Comparison of ENCODE assay signal across 17 cellular contexts in the genomic region with DNA sequence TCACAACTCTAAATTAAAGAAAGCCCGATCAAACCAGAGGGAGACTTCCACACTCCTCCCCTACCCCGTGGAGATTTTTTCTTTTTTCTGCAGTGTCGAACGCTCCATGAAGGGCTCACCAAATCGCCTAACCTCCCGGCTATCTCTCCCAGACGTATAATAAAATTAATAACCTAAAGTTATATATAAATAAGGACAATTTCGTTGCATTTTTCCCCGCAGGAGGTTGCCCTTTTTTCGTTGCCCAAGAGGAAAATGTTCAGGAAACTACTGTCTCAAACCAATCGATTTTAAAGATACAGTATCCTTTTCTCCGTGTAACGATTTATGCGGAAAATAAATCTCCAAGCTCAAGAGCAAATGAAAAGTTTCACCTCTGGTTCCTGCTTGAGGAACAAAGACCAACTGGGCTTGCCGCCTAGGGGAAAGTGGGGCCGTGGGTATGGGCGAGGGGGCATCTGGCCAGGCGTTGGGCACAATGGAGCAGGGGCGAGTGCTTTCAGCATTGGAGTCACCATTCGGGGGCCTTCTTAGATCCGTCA. TPM values are rescaled to one million over a fixed set of nuclear protein-coding genes. Genes with fewer than 3 reads are reported as not detected.
A peak's percentile ranks its signal among the peaks of the same experiment; 100 is the strongest.
DNase-seq lines count a peak whose midpoint lies in the region; ATAC-seq and TF ChIP-seq lines count a peak whose summit lies in the region.
"Had no signal": no experiment of that assay in that cellular context is flagged by ENCODE, and none has a peak within 500 bp of the region (broad histone marks: within the 10 kb centered on the region; RNA-seq: fewer than 3 reads in every experiment).

No MANE protein-coding gene starts in this region.

- ATAC-seq in activated CD4-positive, alpha-beta T cell treated with anti-CD3 and anti-CD28 coated beads for 36 hours, result no peak
- ATAC-seq in WTC11, result no peak
- ATAC-seq in HG02678 (IDR thresholded peaks at IDR 0.05; ENCODE audit: unreplicated experiment), result no peak
- ATAC-seq in heart left ventricle, result no peak
- ATAC-seq: esophagus mucosa had no signal

- no peak for TF ChIP-seq CTCF in WTC11 (IDR thresholded peaks at IDR 0.05)
- TF ChIP-seq CTCF in endodermal cell (conservative IDR thresholded peaks at IDR 0.05), result no peak
- TF ChIP-seq CTCF in heart left ventricle (IDR thresholded peaks at IDR 0.05), result no peak

- peak overlapping the region; percentile 35 for H3K4me3 ChIP-seq in endodermal cell (ENCODE audit: low read length)
- no peak overlapping the region for H3K4me3 ChIP-seq in heart left ventricle
- H3K4me3 ChIP-seq: ovary had no signal

- peaks cover 5% of the 10 kb centered on the region for H3K9me3 Mint-ChIP-seq in activated CD4-positive, alpha-beta T cell treated with anti-CD3 and anti-CD28 coated beads for 36 hours (ENCODE audit: low read depth)
- H3K9me3 Mint-ChIP-seq in WTC11 (no peaks in the 10 kb centered on the region), endodermal cell (peaks cover 5% of the 10 kb centered on the region)
- H3K9me3 Mint-ChIP-seq: dendritic cell treated with granulocyte-macrophage colony-stimulating factor and Interleukin-4, amounts not matched to agents 40 ng/mL and 50 ng/mL, for 4 days had no signal

- CTCF ChIA-PET in activated CD4-positive, alpha-beta T cell treated with anti-CD3 and anti-CD28 coated beads for 36 hours (lab: Charles Lee), result interaction anchor here (0.6 to 1.0 kb wide), 4 partner anchors 16 to 550 kb away, joined by 3 to 4 read pairs (median 4); a partner anchor contains a TSS
- CTCF ChIA-PET in WTC11 (lab: Charles Lee), result interaction anchor here (2.0 to 4.6 kb wide), 3 partner anchors 16 to 391 kb away, joined by 5 to 56 read pairs (median 28); no protein-coding TSS in a partner anchor

- H3K36me3 ChIP-seq in endodermal cell (ENCODE audit: control insufficient read depth, insufficient read depth, low read length) (no peaks in the 10 kb centered on the region), heart left ventricle (no peaks in the 10 kb centered on the region)
- H3K36me3 ChIP-seq: ovary had no signal

- peaks cover 68% of the 10 kb centered on the region for H3K27me3 Mint-ChIP-seq in activated CD4-positive, alpha-beta T cell treated with anti-CD3 and anti-CD28 coated beads for 36 hours
- H3K27me3 Mint-ChIP-seq in WTC11 (ENCODE audit: low read depth), result peaks cover 98% of the 10 kb centered on the region
- H3K27me3 Mint-ChIP-seq in endodermal cell (ENCODE audit: insufficient read depth), result peaks cover 94% of the 10 kb centered on the region

- H3K27ac Mint-ChIP-seq in activated CD4-positive, alpha-beta T cell treated with anti-CD3 and anti-CD28 coated beads for 36 hours, result no peak overlapping the region
- H3K27ac Mint-ChIP-seq in WTC11 (no peak overlapping the region), endodermal cell (no peak overlapping the region)
- H3K27ac Mint-ChIP-seq: dendritic cell treated with granulocyte-macrophage colony-stimulating factor and Interleukin-4, amounts not matched to agents 40 ng/mL and 50 ng/mL, for 4 days had no signal

- peaks cover 13% of the 10 kb centered on the region for H3K4me1 Mint-ChIP-seq in activated CD4-positive, alpha-beta T cell treated with anti-CD3 and anti-CD28 coated beads for 36 hours
- H3K4me1 Mint-ChIP-seq in WTC11, result peaks cover 50% of the 10 kb centered on the region
- peaks cover 44% of the 10 kb centered on the region for H3K4me1 Mint-ChIP-seq in endodermal cell

- H3K4me3 Mint-ChIP-seq in activated CD4-positive, alpha-beta T cell treated with anti-CD3 and anti-CD28 coated beads for 36 hours, result peak overlapping the region; percentile 48
- H3K4me3 Mint-ChIP-seq in WTC11, result peak overlapping the region; percentile 63; the same call in 1 of the 2 replicates
- peak overlapping the region; percentile 43 for H3K4me3 Mint-ChIP-seq in endodermal cell

- intact Hi-C loops in activated CD4-positive, alpha-beta T cell treated with anti-CD3 and anti-CD28 coated beads for 36 hours (cut with DNase I, micrococcal nuclease), result loop anchor here (1.0 to 10.0 kb wide), 4 partner anchors 12 to 1749 kb away; a partner anchor contains a TSS
- intact Hi-C loops in heart left ventricle (cut with DNase I), result loop anchor here in 4 of 10 donors (2.0 to 10.0 kb wide), 4 partner anchors 79 to 667 kb away; a partner anchor contains a TSS

- POLR2A ChIA-PET in activated CD4-positive, alpha-beta T cell treated with anti-CD3 and anti-CD28 coated beads for 36 hours (lab: Charles Lee), result interaction anchor here (0.6 kb wide), 1 partner anchor 608 kb away, joined by 5 read pairs; no protein-coding TSS in a partner anchor
- POLR2A ChIA-PET in WTC11 (lab: Charles Lee), result no interaction called here

- H3K36me3 Mint-ChIP-seq in activated CD4-positive, alpha-beta T cell treated with anti-CD3 and anti-CD28 coated beads for 36 hours (ENCODE audit: low read depth), result peaks cover 9% of the 10 kb centered on the region
- H3K36me3 Mint-ChIP-seq in WTC11 (peaks cover 3% of the 10 kb centered on the region; the same call in 1 of the 2 replicates), endodermal cell (ENCODE audit: low read depth) (no peaks in the 10 kb centered on the region)

- no peaks in the 10 kb centered on the region for H3K9me3 ChIP-seq in endodermal cell (ENCODE audit: control insufficient read depth, low read length)
- H3K9me3 ChIP-seq in heart left ventricle, result peaks cover 0 to 8% (median 0%) of the 10 kb centered on the region in 12 donors

- 5 to 7% methylated on average over 6 to 21 of the region's 21 CpGs for WGBS in endodermal cell (ENCODE audit: insufficient coverage in 1 of 2, insufficient read length in 1 of 2), 2 experiments
- WGBS in heart left ventricle, 4 donors, result 5 to 12% (median 9%) methylated on average over 21 of the region's 21 CpGs

- H3K27me3 ChIP-seq in endodermal cell (ENCODE audit: control insufficient read depth, insufficient read depth, low read length, poor library complexity, severe bottlenecking), result peaks cover 97% of the 10 kb centered on the region
- peaks cover 90 to 99% (median 97%) of the 10 kb centered on the region in 9 donors for H3K27me3 ChIP-seq in heart left ventricle

- TF ChIP-seq POLR2A in heart left ventricle (IDR thresholded peaks at IDR 0.05), result no peak

- H3K4me1 ChIP-seq in endodermal cell (ENCODE audit: control insufficient read depth, insufficient read depth, low read length), result peaks cover 6% of the 10 kb centered on the region
- H3K4me1 ChIP-seq in heart left ventricle, result peaks cover 0 to 52% (median 17%) of the 10 kb centered on the region in 12 donors

- no peak overlapping the region for H3K9ac ChIP-seq in endodermal cell (ENCODE audit: extremely low read depth, low read length, poor library complexity, severe bottlenecking)

- DNase-seq in activated CD4-positive, alpha-beta T cell treated with anti-CD3 and anti-CD28 coated beads for 36 hours, result no peak
- DNase-seq in activated CD4-positive, alpha-beta T cell treated with anti-CD3 and anti-CD28 coated beads for 4 hours, result no peak
- no peak for DNase-seq in WTC11 (ENCODE audit: low spot score)
- no peak for DNase-seq in endodermal cell
- DNase-seq in renal cortical epithelial cell (ENCODE audit: low read depth), result peak; percentile 7
- no peak for DNase-seq in heart left ventricle
- DNase-seq in NCI-H1417 treated with DMSO at 0.1 percent for 48 hours (lab: John Stamatoyannopoulos, UW), result no peak
- DNase-seq: NCI-H1436 treated with DMSO at 0.1 percent for 48 hours, NCI-H446 treated with DMSO at 0.1 percent for 48 hours, ovary, small intestine had no signal

- H3K27ac ChIP-seq in endodermal cell (ENCODE audit: low read depth, low read length), result no peak overlapping the region
- H3K27ac ChIP-seq in heart left ventricle, result peak overlapping the region in 1 of 12 donors; percentile 84
- H3K27ac ChIP-seq: ovary had no signal

TF ChIP-seq in WTC11, 78 proteins besides CTCF, POLR2A, EP300 and RAD21 (continues in another document):
- TF ChIP-seq SP1 (CRISPR knock-in tag; conservative IDR thresholded peaks at IDR 0.05) (no peak), RORB (CRISPR knock-in tag; IDR thresholded peaks at IDR 0.05) (no peak)

RNA-seq across cellular contexts. Expression of a gene that starts 2.2 kb away (rescaled TPM):
- total RNA-seq in activated CD4-positive, alpha-beta T cell treated with anti-CD3 and anti-CD28 coated beads for 36 hours, result not detected
- total RNA-seq in WTC11 (2021) (0.05 TPM in 1 of 3 replicates, not detected in the others), endodermal cell (not detected), renal cortical epithelial cell (not detected in 2 replicates), heart left ventricle (under 1 TPM in 1 of 9 donors, not detected in 8; 0.06 TPM)
- polyA plus RNA-seq in endodermal cell (2013, experiment 1 of 2), result 0.93 TPM
- polyA plus RNA-seq in endodermal cell (2013, experiment 2 of 2), result 1.0 TPM
- not detected for polyA plus RNA-seq in heart left ventricle
- total RNA-seq: A172, esophagus mucosa, kidney, OCI-LY7, ovary had no signal
- polyA plus RNA-seq: ovary, small intestine had no signal

RNA-seq across cellular contexts. Expression of a gene that starts 11.0 kb away (rescaled TPM):
- total RNA-seq in activated CD4-positive, alpha-beta T cell treated with anti-CD3 and anti-CD28 coated beads for 36 hours, result not detected
- not detected in 3 replicates for total RNA-seq in WTC11 (2021)
- total RNA-seq in endodermal cell, result under 1 TPM; 0.11 to 0.40 TPM
- 0.39 TPM for polyA plus RNA-seq in endodermal cell (2013, experiment 1 of 2)
- 0.25 TPM for polyA plus RNA-seq in endodermal cell (2013, experiment 2 of 2)
- not detected in 2 replicates for total RNA-seq in renal cortical epithelial cell
- not detected for total RNA-seq in heart left ventricle
- not detected for polyA plus RNA-seq in heart left ventricle
- total RNA-seq: esophagus mucosa, kidney, OCI-LY7, ovary had no signal
- polyA plus RNA-seq: ovary, small intestine had no signal

RNA-seq across cellular contexts. Expression of a gene that starts 18.1 kb away (rescaled TPM):
- not detected for total RNA-seq in activated CD4-positive, alpha-beta T cell treated with anti-CD3 and anti-CD28 coated beads for 36 hours
- total RNA-seq in WTC11 (2021) (0.17 TPM in 1 of 3 replicates, not detected in the others), endodermal cell (not detected), renal cortical epithelial cell (not detected in 2 replicates), heart left ventricle (not detected)
- polyA plus RNA-seq in endodermal cell (2013, experiment 1 of 2), result 0.18 TPM
- polyA plus RNA-seq in endodermal cell (2013, experiment 2 of 2), result 0.50 TPM
- polyA plus RNA-seq in heart left ventricle, result not detected
- total RNA-seq: A172, esophagus mucosa, kidney, ovary had no signal
- polyA plus RNA-seq: ovary, small intestine had no signal

RNA-seq across cellular contexts. Expression of a gene that starts 25.6 kb away (rescaled TPM):
- not detected for total RNA-seq in activated CD4-positive, alpha-beta T cell treated with anti-CD3 and anti-CD28 coated beads for 36 hours
- total RNA-seq in WTC11 (2021) (not detected in 3 replicates), endodermal cell (not detected), renal cortical epithelial cell (4.7 and 10.5 TPM in 2 replicates), heart left ventricle (not detected)
- polyA plus RNA-seq in endodermal cell (2013, experiment 1 of 2), result 3.8 TPM
- 2.4 TPM for polyA plus RNA-seq in endodermal cell (2013, experiment 2 of 2)
- polyA plus RNA-seq in heart left ventricle, result not detected
- total RNA-seq: esophagus mucosa, OCI-LY7 had no signal
- polyA plus RNA-seq: small intestine had no signal

RNA-seq across cellular contexts. Expression of a gene that starts 35.1 kb away (rescaled TPM):
- total RNA-seq in activated CD4-positive, alpha-beta T cell treated with anti-CD3 and anti-CD28 coated beads for 36 hours, result not detected
- not detected in 3 replicates for total RNA-seq in WTC11 (2021)
- not detected for total RNA-seq in endodermal cell
- polyA plus RNA-seq in endodermal cell (2013, experiment 1 of 2), result 3.9 TPM
- 2.7 TPM for polyA plus RNA-seq in endodermal cell (2013, experiment 2 of 2)
- 3.3 and 33.5 TPM in 2 replicates for total RNA-seq in renal cortical epithelial cell
- total RNA-seq in heart left ventricle, result under 1 TPM in 1 of 9 donors, not detected in 8; 0.43 TPM
- polyA plus RNA-seq in heart left ventricle, result under 1 TPM in 1 of 2 donors, not detected in 1; 0.03 TPM
- total RNA-seq: OCI-LY7 had no signal
